Comparison of ENCODE assay signal across 15 cellular contexts in genomic region chr1:47433037-47433421, GRCh38. TPM values are rescaled to one million over a fixed set of nuclear protein-coding genes. Genes with fewer than 3 reads are reported as not detected.
A peak's percentile ranks its signal among the peaks of the same experiment; 100 is the strongest.
DNase-seq lines count a peak whose midpoint lies in the region; ATAC-seq, FAIRE-seq and TF ChIP-seq lines count a peak whose summit lies in the region.
"Had no signal": no experiment of that assay in that cellular context is flagged by ENCODE, and none has a peak within 500 bp of the region (broad histone marks: within the 10 kb centered on the region; RNA-seq: fewer than 3 reads in every experiment).

No MANE protein-coding gene starts in this region.

- H2BK120ac ChIP-seq in trophoblast cell (ENCODE audit: insufficient read depth, low read length, poor library complexity) = no peak overlapping the region

- DNase-seq in T-helper 1 cell (no peak), SJSA1 (ENCODE audit: low read depth in 1 of 2, low spot score in 2 of 2) (no peak), endothelial cell of umbilical vein (ENCODE audit: low read depth, low spot score) (no peak), trophoblast cell (no peak), upper lobe of left lung (no peak), NCI-H2107 treated with DMSO at 0.1 percent for 48 hours (lab: John Stamatoyannopoulos, UW; ENCODE audit: unreplicated experiment) (no peak)
- no peak for DNase-seq in activated CD8-positive, alpha-beta memory T cell treated with anti-CD3 and anti-CD28 coated beads, Interleukin-2, amount 10 ng/mL, durations not matched to agents 7 days and 5 days
- DNase-seq: NCI-H146, NCI-H774 had no signal

- H3K36me3 ChIP-seq in SJSA1 = peaks cover 87% of the 10 kb centered on the region
- H3K36me3 ChIP-seq in endothelial cell of umbilical vein (ENCODE audit: control insufficient read depth in 2 of 2, extremely low read depth in 1 of 2, insufficient read depth in 2 of 2, low read length in 2 of 2) = no peaks in the 10 kb centered on the region
- H3K36me3 ChIP-seq in trophoblast cell (ENCODE audit: control insufficient read depth in 1 of 2, insufficient read depth in 2 of 2, low read length in 2 of 2) = no peaks in the 10 kb centered on the region
- no peaks in the 10 kb centered on the region for H3K36me3 ChIP-seq in upper lobe of left lung
- H3K36me3 ChIP-seq: gastrocnemius medialis, lower lobe of right lung had no signal

- no peak for TF ChIP-seq EP300 in upper lobe of left lung (IDR thresholded peaks at IDR 0.05)

- no peaks in the 10 kb centered on the region for H3K79me1 ChIP-seq in trophoblast cell (ENCODE audit: low read length)

- no peak overlapping the region for H3K4me2 ChIP-seq in endothelial cell of umbilical vein (ENCODE audit: insufficient read depth, low read length)
- H3K4me2 ChIP-seq in trophoblast cell (ENCODE audit: low read length) = peak overlapping the region; percentile 38

- H3K27ac ChIP-seq in SJSA1 = peak overlapping the region; percentile 69
- H3K27ac ChIP-seq in endothelial cell of umbilical vein (ENCODE audit: insufficient read depth, low read depth, low read length) = no peak overlapping the region
- H3K27ac ChIP-seq in trophoblast cell (ENCODE audit: low read depth, low read length) = no peak overlapping the region
- H3K27ac ChIP-seq in upper lobe of left lung = no peak overlapping the region
- H3K27ac ChIP-seq: dorsolateral prefrontal cortex, gastrocnemius medialis, lower lobe of right lung had no signal

- no peak overlapping the region for H2AFZ ChIP-seq in endothelial cell of umbilical vein (ENCODE audit: low read depth, low read length)
- no peak overlapping the region for H2AFZ ChIP-seq in trophoblast cell (ENCODE audit: insufficient read depth, low read length, poor library complexity)

- H4K12ac ChIP-seq in trophoblast cell (ENCODE audit: low read depth, low read length) = no peak overlapping the region

- H3K4me1 ChIP-seq in SJSA1 (replicated peaks) (peaks cover 74% of the 10 kb centered on the region), endothelial cell of umbilical vein (ENCODE audit: control insufficient read depth, extremely low read depth, insufficient read depth, low read length) (peaks cover 24% of the 10 kb centered on the region), trophoblast cell (ENCODE audit: control insufficient read depth in 1 of 2, insufficient read depth in 2 of 2, low read length in 2 of 2) (peaks cover 9 to 19% of the 10 kb centered on the region in 2 experiments), upper lobe of left lung (peaks cover 26 to 54% (median 45%) of the 10 kb centered on the region in 4 donors)

- CTCF ChIA-PET in endothelial cell of umbilical vein (lab: Charles Lee) = interaction anchor here (0.6 to 12.3 kb wide), 45 partner anchors 8 to 378 kb away, joined by 3 to 691 read pairs (median 4); partner anchors contain the start of genes CMPK1 and PDZK1IP1
- CTCF ChIA-PET in activated CD8-positive, alpha-beta memory T cell treated with anti-CD3 and anti-CD28 coated beads, Interleukin-2, amount 10 ng/mL, durations not matched to agents 7 days and 5 days (lab: Charles Lee) = interaction anchor here (0.6 to 3.8 kb wide), 10 partner anchors 9 to 294 kb away, joined by 3 to 15 read pairs (median 4); no protein-coding TSS in a partner anchor

- intact Hi-C loops in endothelial cell of umbilical vein (cut with micrococcal nuclease) = loop anchor here (2.0 kb wide), 1 partner anchor 44 kb away; no protein-coding TSS in a partner anchor

- no peak overlapping the region for H2AK5ac ChIP-seq in trophoblast cell (ENCODE audit: low read length)

- H3K9me1 ChIP-seq in endothelial cell of umbilical vein (replicated peaks; ENCODE audit: control insufficient read depth, extremely low read depth, insufficient read depth, low read length) = no peaks in the 10 kb centered on the region

- peaks cover 36% of the 10 kb centered on the region for H3K4me1 Mint-ChIP-seq in T-helper 1 cell treated with Interleukin-12 subunit alpha and Interleukin-12 subunit beta and Interleukin-4 antibody, amounts not matched to agents 30 μg/mL and 1 μg/mL, for 36 hours (ENCODE audit: low read depth)
- H3K4me1 Mint-ChIP-seq in activated CD8-positive, alpha-beta memory T cell treated with anti-CD3 and anti-CD28 coated beads, Interleukin-2, amount 10 ng/mL, durations not matched to agents 7 days and 5 days = peaks cover 46% of the 10 kb centered on the region

- no peak overlapping the region for H4K8ac ChIP-seq in trophoblast cell (ENCODE audit: low read depth, low read length)

- H3K79me2 ChIP-seq in endothelial cell of umbilical vein (ENCODE audit: control insufficient read depth, insufficient read depth, low read length) = no peaks in the 10 kb centered on the region
- H3K79me2 ChIP-seq in trophoblast cell (ENCODE audit: control insufficient read depth, insufficient read depth, low read length, poor library complexity) = no peaks in the 10 kb centered on the region

- H3K4me3 Mint-ChIP-seq in T-helper 1 cell treated with Interleukin-12 subunit alpha and Interleukin-12 subunit beta and Interleukin-4 antibody, amounts not matched to agents 30 μg/mL and 1 μg/mL, for 36 hours = peak overlapping the region; percentile 9
- H3K4me3 Mint-ChIP-seq in activated CD8-positive, alpha-beta memory T cell treated with anti-CD3 and anti-CD28 coated beads, Interleukin-2, amount 10 ng/mL, durations not matched to agents 7 days and 5 days = no peak overlapping the region

- dilution Hi-C loops in endothelial cell of umbilical vein (cut with MboI; ENCODE audit: extremely low pct_ligation_motif_present, low sequenced_read_pairs) = no loop called here

- no peak overlapping the region for H3K18ac ChIP-seq in trophoblast cell (ENCODE audit: low read length)

- H4K91ac ChIP-seq in trophoblast cell (ENCODE audit: low read depth, low read length) = no peak overlapping the region

- no peak overlapping the region for H2BK12ac ChIP-seq in trophoblast cell (ENCODE audit: low read length)

- no peaks in the 10 kb centered on the region for H3K27me3 ChIP-seq in SJSA1 (replicated peaks)
- peaks cover 10 to 18% of the 10 kb centered on the region in 2 experiments for H3K27me3 ChIP-seq in endothelial cell of umbilical vein (ENCODE audit: control insufficient read depth in 2 of 2, insufficient read depth in 2 of 2, low read length in 2 of 2)
- H3K27me3 ChIP-seq in trophoblast cell (ENCODE audit: insufficient read depth, low read length) = peaks cover 65% of the 10 kb centered on the region
- peaks cover 0 to 26% (median 15%) of the 10 kb centered on the region in 4 donors for H3K27me3 ChIP-seq in upper lobe of left lung

- peaks cover 55% of the 10 kb centered on the region for H3K27me3 Mint-ChIP-seq in T-helper 1 cell treated with Interleukin-12 subunit alpha and Interleukin-12 subunit beta and Interleukin-4 antibody, amounts not matched to agents 30 μg/mL and 1 μg/mL, for 36 hours (ENCODE audit: low read depth)
- H3K27me3 Mint-ChIP-seq in activated CD8-positive, alpha-beta memory T cell treated with anti-CD3 and anti-CD28 coated beads, Interleukin-2, amount 10 ng/mL, durations not matched to agents 7 days and 5 days = peaks cover 12% of the 10 kb centered on the region

- H4K20me1 ChIP-seq in endothelial cell of umbilical vein (replicated peaks; ENCODE audit: control insufficient read depth, extremely low read depth, insufficient read depth, low read length) = no peaks in the 10 kb centered on the region

- H3K4me3 ChIP-seq in SJSA1 (peak overlapping the region; percentile 36), endothelial cell of umbilical vein (replicated peaks in 1 of 3; ENCODE audit: insufficient read depth in 1 of 3, low read depth in 1 of 3, low read length in 3 of 3) (no peak overlapping the region), trophoblast cell (ENCODE audit: low read depth, low read length) (no peak overlapping the region), upper lobe of left lung (peak overlapping the region in 1 of 4 donors; percentile 12)

- TF ChIP-seq POLR2A in endothelial cell of umbilical vein (IDR thresholded peaks at IDR 0.05; ENCODE audit: low read depth, low read length) (no peak), upper lobe of left lung (IDR thresholded peaks at IDR 0.05) (no peak)

- H3K4ac ChIP-seq in trophoblast cell (ENCODE audit: low read depth, low read length) = no peak overlapping the region

- POLR2A ChIA-PET in endothelial cell of umbilical vein (lab: Charles Lee) = interaction anchor here (1.3 kb wide), 1 partner anchor 293 kb away, joined by 3 read pairs; no protein-coding TSS in a partner anchor

- BruUV-seq in endothelial cell of umbilical vein (replicated peaks; lab: Mats Ljungman, UMichigan) = no TSS peak

- H3K9ac ChIP-seq in endothelial cell of umbilical vein (replicated peaks; ENCODE audit: extremely low read depth, insufficient read depth, low read length) (no peak overlapping the region), trophoblast cell (ENCODE audit: low read length) (no peak overlapping the region)

- peak overlapping the region; percentile 11 for H3K27ac Mint-ChIP-seq in T-helper 1 cell treated with Interleukin-12 subunit alpha and Interleukin-12 subunit beta and Interleukin-4 antibody, amounts not matched to agents 30 μg/mL and 1 μg/mL, for 36 hours
- H3K27ac Mint-ChIP-seq in activated CD8-positive, alpha-beta memory T cell treated with anti-CD3 and anti-CD28 coated beads, Interleukin-2, amount 10 ng/mL, durations not matched to agents 7 days and 5 days = no peak overlapping the region

- H3K23ac ChIP-seq in trophoblast cell (ENCODE audit: low read length) = no peak overlapping the region

- no peak for FAIRE-seq in endothelial cell of umbilical vein (lab: Jason Lieb, UNC)

- TF ChIP-seq CTCF in endothelial cell of umbilical vein (IDR thresholded peaks at IDR 0.05; ENCODE audit: extremely low read depth in 1 of 2, insufficient read depth in 1 of 2, low read depth in 1 of 2, low read length in 2 of 2) (no peak), upper lobe of left lung (IDR thresholded peaks at IDR 0.05) (no peak)

- H3K36me3 Mint-ChIP-seq in T-helper 1 cell treated with Interleukin-12 subunit alpha and Interleukin-12 subunit beta and Interleukin-4 antibody, amounts not matched to agents 30 μg/mL and 1 μg/mL, for 36 hours (ENCODE audit: low read depth) = peaks cover 10% of the 10 kb centered on the region
- peaks cover 28% of the 10 kb centered on the region for H3K36me3 Mint-ChIP-seq in activated CD8-positive, alpha-beta memory T cell treated with anti-CD3 and anti-CD28 coated beads, Interleukin-2, amount 10 ng/mL, durations not matched to agents 7 days and 5 days

- no peak overlapping the region for H3K14ac ChIP-seq in trophoblast cell (ENCODE audit: low read length)

- H2BK5ac ChIP-seq in trophoblast cell (ENCODE audit: low read depth, low read length, poor library complexity) = no peak overlapping the region

- no peak for ATAC-seq in activated CD8-positive, alpha-beta memory T cell treated with anti-CD3 and anti-CD28 coated beads, Interleukin-2, amount 10 ng/mL, durations not matched to agents 7 days and 5 days
- ATAC-seq in upper lobe of left lung (ENCODE audit: low FRiP score in 2 of 2) = no peak

- H3K9me3 ChIP-seq in SJSA1 (replicated peaks) (no peaks in the 10 kb centered on the region), endothelial cell of umbilical vein (replicated peaks; ENCODE audit: control insufficient read depth, insufficient read depth, low read length) (no peaks in the 10 kb centered on the region), trophoblast cell (ENCODE audit: insufficient read depth, low read depth, low read length) (peaks cover 3% of the 10 kb centered on the region), upper lobe of left lung (no peaks in the 10 kb centered on the region)
- H3K9me3 ChIP-seq: gastrocnemius medialis, lower lobe of right lung had no signal

- no CpG with 5 or more reads among the region's 17 CpGs for WGBS in trophoblast cell (ENCODE audit: extremely low coverage, insufficient coverage, insufficient read length)
- 51 to 53% methylated on average over 13 to 17 of the region's 17 CpGs for WGBS in upper lobe of left lung, 2 donors

- no peaks in the 10 kb centered on the region for H3K9me3 Mint-ChIP-seq in T-helper 1 cell treated with Interleukin-12 subunit alpha and Interleukin-12 subunit beta and Interleukin-4 antibody, amounts not matched to agents 30 μg/mL and 1 μg/mL, for 36 hours
- H3K9me3 Mint-ChIP-seq in activated CD8-positive, alpha-beta memory T cell treated with anti-CD3 and anti-CD28 coated beads, Interleukin-2, amount 10 ng/mL, durations not matched to agents 7 days and 5 days (ENCODE audit: low read depth) = no peaks in the 10 kb centered on the region
- H3K9me3 Mint-ChIP-seq: activated naive CD4-positive, alpha-beta T cell treated with anti-CD3 and anti-CD28 coated beads, Interleukin-2, amount 50 U/mL, for 72 hours had no signal

RNA-seq across cellular contexts. Expression of gene FOXD2, which starts 4.8 kb away (rescaled TPM):
- 10.7 and 12.9 TPM in 2 replicates for total RNA-seq in SJSA1 (2014; rRNA removed; shearing (Covaris generic))
- 0.07 and 0.09 TPM in 2 replicates for total RNA-seq in endothelial cell of umbilical vein
- 0.01 and 0.03 TPM in 2 replicates for polyA plus RNA-seq in endothelial cell of umbilical vein
- polyA plus RNA-seq in endothelial cell of umbilical vein (2011; cell fraction: cytosol; rRNA removed) = 0.01 TPM in 1 of 2 replicates, not detected in the other
- polyA plus RNA-seq in endothelial cell of umbilical vein (2011; cell fraction: nucleus; rRNA removed) = not detected in 2 replicates
- polyA plus RNA-seq in endothelial cell of umbilical vein (2012) = 0.04 and 0.16 TPM in 2 replicates
- polyA minus RNA-seq in endothelial cell of umbilical vein = 0.06 TPM in 1 of 2 replicates, not detected in the other
- 0.51 TPM for polyA minus RNA-seq in endothelial cell of umbilical vein (2011; cell fraction: cytosol; rRNA and poly(A)+ RNA removed)
- 0.10 TPM in 2 replicates for polyA minus RNA-seq in endothelial cell of umbilical vein (2011; cell fraction: nucleus; rRNA and poly(A)+ RNA removed)
- polyA plus RNA-seq in trophoblast cell (2013) = 0.01 TPM in 1 of 2 replicates, not detected in the other
- under 1 TPM; 0.23 to 0.53 TPM for total RNA-seq in activated CD8-positive, alpha-beta memory T cell treated with anti-CD3 and anti-CD28 coated beads, Interleukin-2, amount 10 ng/mL, durations not matched to agents 7 days and 5 days
- total RNA-seq in upper lobe of left lung = under 1 TPM; under 0.01 to 0.69 (median 0.40) TPM

RNA-seq across cellular contexts. Expression of gene FOXE3, which starts 16.9 kb away (rescaled TPM):
- total RNA-seq in SJSA1 (2014; rRNA removed; shearing (Covaris generic)) = not detected in 2 replicates
- total RNA-seq in endothelial cell of umbilical vein (not detected in 2 replicates), upper lobe of left lung (not detected)
- 0.06 TPM in 1 of 2 replicates, not detected in the other for polyA plus RNA-seq in endothelial cell of umbilical vein
- not detected in 2 replicates for polyA plus RNA-seq in endothelial cell of umbilical vein (2011; cell fraction: cytosol; rRNA removed)
- polyA plus RNA-seq in endothelial cell of umbilical vein (2011; cell fraction: nucleus; rRNA removed) = not detected in 2 replicates
- not detected in 2 replicates for polyA plus RNA-seq in endothelial cell of umbilical vein (2012)
- polyA minus RNA-seq in endothelial cell of umbilical vein = not detected in 2 replicates
- not detected for polyA minus RNA-seq in endothelial cell of umbilical vein (2011; cell fraction: cytosol; rRNA and poly(A)+ RNA removed)
- polyA minus RNA-seq in endothelial cell of umbilical vein (2011; cell fraction: nucleus; rRNA and poly(A)+ RNA removed) = not detected in 2 replicates
- 5.3 and 6.7 TPM in 2 replicates for polyA plus RNA-seq in trophoblast cell (2013)
- not detected for total RNA-seq in activated CD8-positive, alpha-beta memory T cell treated with anti-CD3 and anti-CD28 coated beads, Interleukin-2, amount 10 ng/mL, durations not matched to agents 7 days and 5 days
- total RNA-seq: activated naive CD4-positive, alpha-beta T cell treated with anti-CD3 and anti-CD28 coated beads, Interleukin-2, amount 50 U/mL, for 72 hours; gastrocnemius medialis; lower lobe of right lung; temporal lobe had no signal
